ENCODE assay signal across 25 cellular contexts in the genomic region with DNA sequence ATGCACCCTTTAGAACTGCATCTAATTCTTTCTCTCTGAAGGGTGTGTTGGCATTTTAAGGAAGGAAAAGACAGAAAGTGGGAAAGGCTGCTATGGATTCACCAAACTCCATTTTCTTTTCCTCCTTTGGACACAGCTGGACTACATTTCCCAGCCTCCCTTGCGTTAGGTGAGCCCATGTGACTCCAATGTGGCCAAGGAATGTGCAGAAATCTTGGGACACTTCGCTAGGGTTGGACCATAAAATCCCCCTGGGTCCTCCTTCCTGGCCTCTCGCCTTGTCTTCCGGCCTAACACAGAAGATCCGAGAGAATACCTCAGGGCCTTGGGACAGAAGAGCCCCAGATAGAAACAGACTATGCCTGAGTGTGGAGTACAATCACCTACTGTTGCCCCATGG. TPM values are rescaled to one million over a fixed set of nuclear protein-coding genes. Genes with fewer than 3 reads are reported as not detected.
DNase-seq lines count a peak whose midpoint lies in the region; ATAC-seq, FAIRE-seq and TF ChIP-seq lines count a peak whose summit lies in the region.
"Had no signal": no experiment of that assay in that cellular context is flagged by ENCODE, and none has a peak within 500 bp of the region (broad histone marks: within the 10 kb centered on the region; RNA-seq: fewer than 3 reads in every experiment).

No MANE protein-coding gene starts in this region.

- no peak overlapping the region for H3K4me2 ChIP-seq in A549

- TF ChIP-seq EP300 in A549 (IDR thresholded peaks at IDR 0.05): no peak

- no peaks in the 10 kb centered on the region for H3K27me3 ChIP-seq in heart left ventricle

- ATAC-seq in A549 (peak in 1 of 2 experiments; percentile 79; a peak in 3 of 6 replicates), SK-N-SH treated with all-trans-retinoic acid at 6 μM for 48 hours (peak; percentile 49; the same call in 2 of the 3 replicates), heart left ventricle (peak in 3 of 4 donors; percentile 48 to 55 (median 52)), GM19324 (IDR thresholded peaks at IDR 0.05; ENCODE audit: low FRiP score, unreplicated experiment) (no peak), HG03045 (IDR thresholded peaks at IDR 0.05; ENCODE audit: unreplicated experiment) (no peak), HG03442 (IDR thresholded peaks at IDR 0.05; ENCODE audit: unreplicated experiment) (no peak), HG03159 (IDR thresholded peaks at IDR 0.05; ENCODE audit: unreplicated experiment) (no peak)
- ATAC-seq: activated CD8-positive, alpha-beta T cell treated with anti-CD3 and anti-CD28 coated beads for 36 hours; naive thymus-derived CD8-positive, alpha-beta T cell; T-helper 17 cell had no signal

- peak in 1 of 2 experiments; percentile 32 for DNase-seq in A549 (ENCODE audit: low read depth in 1 of 2, low spot score in 1 of 2)
- DNase-seq in H54 (ENCODE audit: insufficient read length, low spot score): peak; percentile 25
- peak in 4 of 5 donors; percentile 43 to 58 (median 48) for DNase-seq in heart left ventricle
- DNase-seq: activated CD8-positive, alpha-beta T cell treated with anti-CD3 and anti-CD28 coated beads for 36 hours; activated naive CD4-positive, alpha-beta T cell treated with anti-CD3 and anti-CD28 coated beads, Interleukin-2, amount 10 ng/mL, durations not matched to agents 7 days and 5 days; activated T-cell treated with anti-CD3 and anti-CD28 coated beads, Interleukin-2, amount 50 U/mL, for 24 hours; aorta; CD4-positive, CD25-positive, alpha-beta regulatory T cell; effector CD8-positive, alpha-beta T cell; esophagus squamous epithelium; glutamatergic neuron; islet precursor cell; Karpas-422; naive thymus-derived CD8-positive, alpha-beta T cell; NCI-H1092; NCI-H510A treated with DMSO at 0.1 percent for 48 hours; SHP77; stimulated activated naive CD4-positive, alpha-beta T cell; T-helper 17 cell; tibial artery had no signal

- CTCF ChIA-PET in A549 (lab: Yijun Ruan, JAX): interaction anchor here (1.1 to 2.2 kb wide), 2 partner anchors 10 to 18 kb away, joined by 4 to 5 read pairs; no protein-coding TSS in a partner anchor

- no peak for TF ChIP-seq CTCF in A549 (IDR thresholded peaks at IDR 0.05)
- no peak for TF ChIP-seq CTCF in heart left ventricle (IDR thresholded peaks at IDR 0.05)

- no peak for FAIRE-seq in A549 (lab: Jason Lieb, UNC)
- no peak for FAIRE-seq in H54 (lab: Jason Lieb, UNC)

- H3K36me3 ChIP-seq in heart left ventricle: no peaks in the 10 kb centered on the region
- H3K36me3 ChIP-seq: esophagus squamous epithelium, tibial artery had no signal

- no peak for TF ChIP-seq RAD21 in A549 (conservative IDR thresholded peaks at IDR 0.05 in 1 of 2, IDR thresholded peaks at IDR 0.05 in 1 of 2)

- TF ChIP-seq POLR2A in A549 (IDR thresholded peaks at IDR 0.05; ENCODE audit: low read length) (no peak), H54 (IDR thresholded peaks at IDR 0.05; ENCODE audit: low read depth, low read length) (no peak), heart left ventricle (IDR thresholded peaks at IDR 0.05) (no peak)

- intact Hi-C loops in heart left ventricle (cut with DNase I): no loop called here

- H3K4me1 ChIP-seq in A549: no peaks in the 10 kb centered on the region
- peaks cover 0 to 4% (median 0%) of the 10 kb centered on the region in 12 donors for H3K4me1 ChIP-seq in heart left ventricle
- H3K4me1 ChIP-seq: esophagus squamous epithelium, tibial artery had no signal

- H3K4me3 ChIP-seq in A549 (no peak overlapping the region), heart left ventricle (no peak overlapping the region)
- H3K4me3 ChIP-seq: esophagus squamous epithelium, tibial artery had no signal

- H3K9me3 ChIP-seq in A549: no peaks in the 10 kb centered on the region
- H3K9me3 ChIP-seq in heart left ventricle: no peaks in the 10 kb centered on the region
- H3K9me3 ChIP-seq: esophagus squamous epithelium, tibial artery had no signal

- 83% methylated on average over 5 of the region's 5 CpGs for WGBS in A549 (ENCODE audit: missing lambda C conversion rate)
- 61 to 71% (median 68%) methylated on average over 5 of the region's 5 CpGs for WGBS in heart left ventricle, 4 donors

- POLR2A ChIA-PET in A549 (lab: Yijun Ruan, JAX): no interaction called here

- H3K27ac ChIP-seq in A549 (no peak overlapping the region), heart left ventricle (no peak overlapping the region)
- H3K27ac ChIP-seq: esophagus squamous epithelium, tibial artery had no signal

TF ChIP-seq in A549, 52 proteins besides CTCF, POLR2A, EP300 and RAD21:
- TF ChIP-seq CBX2 (IDR thresholded peaks at IDR 0.05; ENCODE audit: borderline replicate concordance, low read depth) (no peak), SREBF2 (IDR thresholded peaks at IDR 0.05) (no peak), ZNF302 (CRISPR knock-in tag; IDR thresholded peaks at IDR 0.05) (no peak), CHD4 (IDR thresholded peaks at IDR 0.05; ENCODE audit: borderline replicate concordance) (no peak)
- TF ChIP-seq, protein P1, sequence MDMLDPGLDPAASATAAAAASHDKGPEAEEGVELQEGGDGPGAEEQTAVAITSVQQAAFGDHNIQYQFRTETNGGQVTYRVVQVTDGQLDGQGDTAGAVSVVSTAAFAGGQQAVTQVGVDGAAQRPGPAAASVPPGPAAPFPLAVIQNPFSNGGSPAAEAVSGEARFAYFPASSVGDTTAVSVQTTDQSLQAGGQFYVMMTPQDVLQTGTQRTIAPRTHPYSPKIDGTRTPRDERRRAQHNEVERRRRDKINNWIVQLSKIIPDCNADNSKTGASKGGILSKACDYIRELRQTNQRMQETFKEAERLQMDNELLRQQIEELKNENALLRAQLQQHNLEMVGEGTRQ (IDR thresholded peaks at IDR 0.05): peak; percentile 61

TF ChIP-seq in SK-N-SH treated with all-trans-retinoic acid at 6 μM for 48 hours, 23 proteins besides CTCF, POLR2A, EP300 and RAD21 (continues in another document):
- TF ChIP-seq ZNF565 (CRISPR knock-in tag; conservative IDR thresholded peaks at IDR 0.05; ENCODE audit: low read depth) (no peak), ISL1 (CRISPR knock-in tag; IDR thresholded peaks at IDR 0.05) (no peak), GLIS3 (CRISPR knock-in tag; IDR thresholded peaks at IDR 0.05) (no peak), ZFP30 (CRISPR knock-in tag; IDR thresholded peaks at IDR 0.05) (no peak), ZNF8 (CRISPR knock-in tag; IDR thresholded peaks at IDR 0.05) (no peak), ZNF70 (CRISPR knock-in tag; IDR thresholded peaks at IDR 0.05) (no peak)
- TF ChIP-seq, protein P2, sequence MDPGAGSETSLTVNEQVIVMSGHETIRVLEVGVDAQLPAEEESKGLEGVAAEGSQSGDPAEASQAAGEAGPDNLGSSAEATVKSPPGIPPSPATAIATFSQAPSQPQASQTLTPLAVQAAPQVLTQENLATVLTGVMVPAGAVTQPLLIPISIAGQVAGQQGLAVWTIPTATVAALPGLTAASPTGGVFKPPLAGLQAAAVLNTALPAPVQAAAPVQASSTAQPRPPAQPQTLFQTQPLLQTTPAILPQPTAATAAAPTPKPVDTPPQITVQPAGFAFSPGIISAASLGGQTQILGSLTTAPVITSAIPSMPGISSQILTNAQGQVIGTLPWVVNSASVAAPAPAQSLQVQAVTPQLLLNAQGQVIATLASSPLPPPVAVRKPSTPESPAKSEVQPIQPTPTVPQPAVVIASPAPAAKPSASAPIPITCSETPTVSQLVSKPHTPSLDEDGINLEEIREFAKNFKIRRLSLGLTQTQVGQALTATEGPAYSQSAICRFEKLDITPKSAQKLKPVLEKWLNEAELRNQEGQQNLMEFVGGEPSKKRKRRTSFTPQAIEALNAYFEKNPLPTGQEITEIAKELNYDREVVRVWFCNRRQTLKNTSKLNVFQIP (CRISPR knock-in tag; IDR thresholded peaks at IDR 0.05; ENCODE audit: borderline replicate concordance, low read depth): no peak
- TF ChIP-seq, protein P3, sequence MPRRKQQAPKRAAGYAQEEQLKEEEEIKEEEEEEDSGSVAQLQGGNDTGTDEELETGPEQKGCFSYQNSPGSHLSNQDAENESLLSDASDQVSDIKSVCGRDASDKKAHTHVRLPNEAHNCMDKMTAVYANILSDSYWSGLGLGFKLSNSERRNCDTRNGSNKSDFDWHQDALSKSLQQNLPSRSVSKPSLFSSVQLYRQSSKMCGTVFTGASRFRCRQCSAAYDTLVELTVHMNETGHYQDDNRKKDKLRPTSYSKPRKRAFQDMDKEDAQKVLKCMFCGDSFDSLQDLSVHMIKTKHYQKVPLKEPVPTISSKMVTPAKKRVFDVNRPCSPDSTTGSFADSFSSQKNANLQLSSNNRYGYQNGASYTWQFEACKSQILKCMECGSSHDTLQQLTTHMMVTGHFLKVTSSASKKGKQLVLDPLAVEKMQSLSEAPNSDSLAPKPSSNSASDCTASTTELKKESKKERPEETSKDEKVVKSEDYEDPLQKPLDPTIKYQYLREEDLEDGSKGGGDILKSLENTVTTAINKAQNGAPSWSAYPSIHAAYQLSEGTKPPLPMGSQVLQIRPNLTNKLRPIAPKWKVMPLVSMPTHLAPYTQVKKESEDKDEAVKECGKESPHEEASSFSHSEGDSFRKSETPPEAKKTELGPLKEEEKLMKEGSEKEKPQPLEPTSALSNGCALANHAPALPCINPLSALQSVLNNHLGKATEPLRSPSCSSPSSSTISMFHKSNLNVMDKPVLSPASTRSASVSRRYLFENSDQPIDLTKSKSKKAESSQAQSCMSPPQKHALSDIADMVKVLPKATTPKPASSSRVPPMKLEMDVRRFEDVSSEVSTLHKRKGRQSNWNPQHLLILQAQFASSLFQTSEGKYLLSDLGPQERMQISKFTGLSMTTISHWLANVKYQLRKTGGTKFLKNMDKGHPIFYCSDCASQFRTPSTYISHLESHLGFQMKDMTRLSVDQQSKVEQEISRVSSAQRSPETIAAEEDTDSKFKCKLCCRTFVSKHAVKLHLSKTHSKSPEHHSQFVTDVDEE (CRISPR knock-in tag; IDR thresholded peaks at IDR 0.05): no peak

RNA-seq across cellular contexts. Expression of a gene that starts 56.3 kb away (rescaled TPM):
- polyA plus RNA-seq in A549 (2011; rRNA removed): 0.23 and 0.24 TPM in 2 replicates
- polyA plus RNA-seq in A549 (2012; cell fraction: cytosol; rRNA removed): 0.11 and 0.16 TPM in 2 replicates
- 0.41 and 1.5 TPM in 2 replicates for polyA plus RNA-seq in A549 (2012; cell fraction: nucleus; rRNA removed)
- polyA plus RNA-seq in A549 (2017; fragmentation: RNase III; extraction: RNeasy Plus Mini Kit Qiagen cat#74134 plus additional on column Dnase treatment): 0.13 TPM in 1 of 3 replicates, not detected in the others
- polyA minus RNA-seq in A549 (2011; rRNA and poly(A)+ RNA removed): not detected in 2 replicates
- total RNA-seq in heart left ventricle: under 1 TPM in 3 of 9 donors, not detected in 6; 0.09 to 0.27 (median 0.12) TPM
- polyA plus RNA-seq in heart left ventricle: under 1 TPM in 1 of 2 donors, not detected in 1; 0.08 TPM
- total RNA-seq: activated CD8-positive, alpha-beta T cell treated with anti-CD3 and anti-CD28 coated beads for 36 hours; aorta; CD4-positive, CD25-positive, alpha-beta regulatory T cell; esophagus squamous epithelium; naive thymus-derived CD8-positive, alpha-beta T cell; T-helper 17 cell had no signal
- polyA plus RNA-seq: CD4-positive, CD25-positive, alpha-beta regulatory T cell; naive thymus-derived CD8-positive, alpha-beta T cell had no signal

Comparison
In these comparisons a context has a peak if more than half of its experiments do, and no peak if none do; other contexts are left out.
1. ATAC-seq: peak in SK-N-SH treated with all-trans-retinoic acid at 6 μM for 48 hours (single experiment) and heart left ventricle (3 of 4); none in GM19324 (single experiment), HG03045 (single experiment), HG03442 (single experiment) and HG03159 (single experiment).